In the genomic region with DNA sequence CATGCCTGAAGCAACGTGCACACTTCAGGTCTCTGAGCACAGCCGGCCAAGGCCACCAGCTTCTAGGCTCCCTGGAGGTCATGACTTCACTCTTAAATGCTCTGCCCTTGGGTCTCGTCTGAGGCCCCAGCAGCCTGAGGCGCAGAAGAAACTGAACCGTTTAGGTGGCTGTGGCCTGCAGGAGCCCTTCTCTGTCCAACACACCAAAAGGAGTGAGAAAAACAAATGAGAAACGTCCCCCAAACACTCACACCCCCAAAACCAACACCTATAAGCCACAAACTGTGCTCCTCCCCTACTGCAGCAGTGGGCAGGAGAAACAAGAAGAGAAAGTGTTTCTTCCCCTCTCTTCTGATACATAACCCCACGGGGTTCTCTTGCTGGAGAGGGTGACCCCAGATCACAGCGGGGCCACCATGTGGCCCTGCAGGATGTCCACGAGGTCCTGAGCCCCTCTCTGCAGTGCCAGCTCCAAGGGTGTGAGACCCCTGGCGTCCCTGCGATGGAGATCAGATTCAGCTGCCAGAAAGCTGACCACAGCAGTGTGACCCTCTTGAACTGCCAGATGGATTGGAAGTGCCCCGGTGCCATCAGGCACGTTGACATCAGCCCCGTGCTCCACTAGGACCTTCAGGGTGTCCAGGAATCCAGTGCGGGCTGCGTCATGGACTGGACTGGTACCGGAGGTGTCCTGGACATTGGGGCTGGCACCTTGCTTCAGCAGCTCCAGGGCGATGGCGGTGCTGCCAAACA, we compare ENCODE assay signal across 8 cellular contexts.
DNase-seq lines count a peak whose midpoint lies in the region.

No MANE protein-coding gene starts in this region.

- DNase-seq in GF-D8 (lab: John Stamatoyannopoulos, UW) (peak; percentile 42), KG1 (lab: John Stamatoyannopoulos, UW) (peak; percentile 57), globus pallidus (ENCODE audit: low spot score) (peak; percentile 11), NCI-H146 treated with DMSO at 0.1 percent for 48 hours (lab: John Stamatoyannopoulos, UW; ENCODE audit: unreplicated experiment) (no peak), kidney glomerular epithelial cell (lab: John Stamatoyannopoulos, UW) (no peak), NCI-H446 treated with DMSO at 0.1 percent for 48 hours (lab: John Stamatoyannopoulos, UW) (no peak)
- peak; percentile 78 for DNase-seq in activated CD8-positive, alpha-beta memory T cell treated with anti-CD3 and anti-CD28 coated beads, Interleukin-2, amount 50 U/mL, for 48 hours
- DNase-seq in stimulated activated CD8-positive, alpha-beta memory T cell treated with anti-CD3 and anti-CD28 coated beads, Interleukin-12 subunit alpha, Interleukin-12 subunit beta, amount 100 ng/mL, for 1 hour (ENCODE audit: low read depth): peak; percentile 31

Comparison
In these comparisons a context has a peak if more than half of its experiments do, and no peak if none do; other contexts are left out.
1. DNase-seq: peak in GF-D8 (single experiment), KG1 (single experiment), activated CD8-positive, alpha-beta memory T cell treated with anti-CD3 and anti-CD28 coated beads, Interleukin-2, amount 50 U/mL, for 48 hours (single experiment), globus pallidus (single experiment) and stimulated activated CD8-positive, alpha-beta memory T cell treated with anti-CD3 and anti-CD28 coated beads, Interleukin-12 subunit alpha, Interleukin-12 subunit beta, amount 100 ng/mL, for 1 hour (single experiment); none in NCI-H146 treated with DMSO at 0.1 percent for 48 hours (single experiment), kidney glomerular epithelial cell (single experiment) and NCI-H446 treated with DMSO at 0.1 percent for 48 hours (single experiment).